9 cellular contexts compared by ENCODE assay signal in the genomic region with DNA sequence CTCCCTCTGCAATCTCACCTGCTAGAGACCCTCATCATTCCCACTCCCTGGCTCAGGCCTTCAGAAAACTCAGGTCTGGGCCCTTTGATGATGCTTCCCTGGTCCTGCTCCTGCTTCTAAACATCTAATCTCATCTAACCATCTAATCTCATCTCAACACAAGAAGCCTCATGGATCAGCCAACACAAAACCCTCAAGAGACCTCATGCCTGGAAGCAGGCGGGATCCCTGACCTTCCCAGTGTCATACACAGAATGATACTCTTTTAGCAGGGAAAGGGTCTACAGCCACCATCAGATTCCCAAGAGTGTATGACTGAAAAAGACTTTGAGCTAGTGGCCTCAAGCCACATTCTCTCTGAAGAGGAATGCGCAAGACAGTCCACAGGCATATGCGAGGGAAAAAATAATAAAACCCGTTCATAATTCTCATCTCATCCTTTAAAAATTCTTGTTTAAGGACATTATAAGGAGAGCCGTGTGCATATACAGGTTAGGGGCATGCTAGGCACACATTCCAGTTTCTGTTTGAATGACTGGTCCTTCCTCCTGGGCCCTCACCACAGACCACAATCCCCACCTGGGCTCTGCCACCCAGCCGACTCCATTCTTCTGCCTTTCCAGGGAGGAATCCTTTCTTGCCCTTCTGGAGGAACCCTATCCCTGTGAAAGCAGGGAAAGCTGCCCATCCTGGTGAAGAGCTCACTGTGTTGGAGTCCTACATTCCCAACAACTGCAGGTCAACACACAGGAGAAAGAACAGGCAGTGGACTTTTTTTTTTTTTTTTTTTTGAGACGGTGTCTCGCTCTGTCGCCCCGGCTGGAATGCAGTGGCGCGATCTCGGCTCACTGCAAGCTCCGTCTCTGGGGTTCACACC. TPM values are rescaled to one million over a fixed set of nuclear protein-coding genes. Genes with fewer than 3 reads are reported as not detected.
A peak's percentile ranks its signal among the peaks of the same experiment; 100 is the strongest.
DNase-seq lines count a peak whose midpoint lies in the region; ATAC-seq, FAIRE-seq and TF ChIP-seq lines count a peak whose summit lies in the region.
"Had no signal": no experiment of that assay in that cellular context is flagged by ENCODE, and none has a peak within 500 bp of the region (broad histone marks: within the 10 kb centered on the region; RNA-seq: fewer than 3 reads in every experiment).

No MANE protein-coding gene starts in this region.

- peak overlapping the region; percentile 61 for H3K4me3 ChIP-seq in cardiac muscle cell
- H3K4me3 ChIP-seq in left lung, result peak overlapping the region in 1 of 2 donors; percentile 65

- DNase-seq in cardiac muscle cell (ENCODE audit: low read depth in 1 of 2, low spot score in 1 of 2) (no peak), left ventricle myocardium superior (no peak), left lung (no peak), urothelium cell line (ENCODE audit: low spot score) (peak; percentile 65)
- peak in 1 of 2 donors; percentile 20 for DNase-seq in activated naive CD4-positive, alpha-beta T cell treated with anti-CD3 and anti-CD28 coated beads, Interleukin-2, amount 50 U/mL, for 72 hours (ENCODE audit: low spot score in 2 of 2)
- DNase-seq: NCI-H2029 treated with DMSO at 0.1 percent for 48 hours had no signal

- intact Hi-C loops in left ventricle myocardium superior (cut with micrococcal nuclease), result no loop called here
- intact Hi-C loops in left lung (cut with DNase I), result no loop called here

- peaks cover 13% of the 10 kb centered on the region for H3K36me3 ChIP-seq in cardiac muscle cell
- peaks cover 0 to 31% of the 10 kb centered on the region in 2 donors for H3K36me3 ChIP-seq in left lung

- no peaks in the 10 kb centered on the region for H3K27me3 ChIP-seq in cardiac muscle cell
- no peaks in the 10 kb centered on the region for H3K27me3 ChIP-seq in left lung

- H3K36me3 Mint-ChIP-seq in activated naive CD4-positive, alpha-beta T cell treated with anti-CD3 and anti-CD28 coated beads, Interleukin-2, amount 50 U/mL, for 72 hours, result peaks cover 27 to 33% of the 10 kb centered on the region in 2 donors

- TF ChIP-seq CTCF in cardiac muscle cell (IDR thresholded peaks at IDR 0.05; ENCODE audit: low read depth, low read length) (no peak), left lung (IDR thresholded peaks at IDR 0.05) (no peak)

- H3K9me3 ChIP-seq in cardiac muscle cell (ENCODE audit: low read depth) (no peaks in the 10 kb centered on the region), left lung (no peaks in the 10 kb centered on the region)

- H3K4me1 ChIP-seq in cardiac muscle cell (ENCODE audit: low read depth), result peaks cover 39% of the 10 kb centered on the region
- H3K4me1 ChIP-seq in left lung, result peaks cover 35 to 66% of the 10 kb centered on the region in 2 donors

- H3K27ac ChIP-seq in cardiac muscle cell, result no peak overlapping the region
- H3K27ac ChIP-seq in left lung, result peak overlapping the region; percentile 72 to 76

- peak overlapping the region; percentile 55 to 88 for H3K27ac Mint-ChIP-seq in activated naive CD4-positive, alpha-beta T cell treated with anti-CD3 and anti-CD28 coated beads, Interleukin-2, amount 50 U/mL, for 72 hours

- FAIRE-seq in urothelium cell line (lab: Jason Lieb, UNC), result no peak

- no peaks in the 10 kb centered on the region for H3K9me3 Mint-ChIP-seq in activated naive CD4-positive, alpha-beta T cell treated with anti-CD3 and anti-CD28 coated beads, Interleukin-2, amount 50 U/mL, for 72 hours

- no peak for ATAC-seq in left ventricle myocardium superior
- ATAC-seq in activated naive CD4-positive, alpha-beta T cell treated with anti-CD3 and anti-CD28 coated beads, Interleukin-2, amount 50 U/mL, for 72 hours, result no peak
- no peak for ATAC-seq in left lung
- ATAC-seq in HG02938 (IDR thresholded peaks at IDR 0.05; ENCODE audit: unreplicated experiment), result no peak
- ATAC-seq in GM21786 (IDR thresholded peaks at IDR 0.05; ENCODE audit: unreplicated experiment), result no peak
- ATAC-seq in GM19455 (IDR thresholded peaks at IDR 0.05; ENCODE audit: unreplicated experiment), result no peak

RNA-seq across cellular contexts. Expression of gene ZXDC, which starts 2.2 kb away (rescaled TPM):
- total RNA-seq in cardiac muscle cell (34.3 and 56.3 TPM in 2 replicates), left ventricle myocardium superior (17.9 TPM), left lung (10 to 100 TPM; 30.1 to 36.2 TPM)
- 40.4 and 46.3 TPM in 2 replicates for polyA plus RNA-seq in cardiac muscle cell
- total RNA-seq in activated naive CD4-positive, alpha-beta T cell treated with anti-CD3 and anti-CD28 coated beads, Interleukin-2, amount 50 U/mL, for 72 hours, result 10 to 100 TPM; 23.9 to 26.9 TPM

RNA-seq across cellular contexts. Expression of gene UROC1, which starts 44.0 kb away (rescaled TPM):
- total RNA-seq in cardiac muscle cell (not detected in 2 replicates), left ventricle myocardium superior (not detected), left lung (not detected)
- not detected in 2 replicates for polyA plus RNA-seq in cardiac muscle cell
- not detected for total RNA-seq in activated naive CD4-positive, alpha-beta T cell treated with anti-CD3 and anti-CD28 coated beads, Interleukin-2, amount 50 U/mL, for 72 hours

RNA-seq across cellular contexts. Expression of gene CHST13, which starts 50.4 kb away (rescaled TPM):
- 0.67 and 0.89 TPM in 2 replicates for total RNA-seq in cardiac muscle cell
- polyA plus RNA-seq in cardiac muscle cell, result 1.8 and 1.9 TPM in 2 replicates
- 0.45 TPM for total RNA-seq in left ventricle myocardium superior
- not detected for total RNA-seq in activated naive CD4-positive, alpha-beta T cell treated with anti-CD3 and anti-CD28 coated beads, Interleukin-2, amount 50 U/mL, for 72 hours
- 1 to 10 TPM in 1 of 2 donors, under 1 TPM in 1; 0.61 to 3.0 TPM for total RNA-seq in left lung
